Comparison of ENCODE assay signal across 1 cellular context in the genomic region with DNA sequence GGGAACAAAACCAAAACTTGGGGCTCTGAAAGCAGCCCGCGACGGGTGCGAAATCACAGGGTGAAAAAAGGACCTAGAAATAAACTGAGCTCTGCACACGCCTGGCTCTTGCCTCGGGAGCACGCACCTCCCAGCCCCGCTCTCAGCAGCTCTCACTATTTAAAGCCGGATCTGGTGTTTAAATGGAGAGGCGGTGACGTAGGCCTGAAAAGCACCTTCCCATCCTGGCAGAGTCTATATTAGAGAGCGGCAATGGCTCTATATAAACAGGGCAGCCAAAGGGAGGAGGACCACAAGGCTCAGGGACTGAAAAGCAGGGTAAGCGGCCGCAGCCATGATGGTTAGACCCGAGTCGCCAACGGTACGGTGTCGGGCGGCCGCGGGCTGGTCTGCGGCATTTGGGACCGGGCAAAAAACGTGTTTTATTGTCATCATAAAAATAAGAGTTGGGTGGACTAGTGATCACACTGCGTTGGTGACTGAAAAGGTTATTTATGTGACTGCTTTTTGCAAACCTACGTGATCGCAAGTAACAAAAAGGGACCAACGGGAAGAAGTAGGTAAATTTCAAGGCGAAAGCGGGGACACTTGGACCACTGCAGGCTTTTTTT.
TF ChIP-seq lines count a peak whose summit lies in the region.

No MANE protein-coding gene starts in this region.

TF ChIP-seq in HepG2, 621 proteins besides CTCF, POLR2A, EP300 and RAD21 (continued from another document):
- TF ChIP-seq, protein P1, sequence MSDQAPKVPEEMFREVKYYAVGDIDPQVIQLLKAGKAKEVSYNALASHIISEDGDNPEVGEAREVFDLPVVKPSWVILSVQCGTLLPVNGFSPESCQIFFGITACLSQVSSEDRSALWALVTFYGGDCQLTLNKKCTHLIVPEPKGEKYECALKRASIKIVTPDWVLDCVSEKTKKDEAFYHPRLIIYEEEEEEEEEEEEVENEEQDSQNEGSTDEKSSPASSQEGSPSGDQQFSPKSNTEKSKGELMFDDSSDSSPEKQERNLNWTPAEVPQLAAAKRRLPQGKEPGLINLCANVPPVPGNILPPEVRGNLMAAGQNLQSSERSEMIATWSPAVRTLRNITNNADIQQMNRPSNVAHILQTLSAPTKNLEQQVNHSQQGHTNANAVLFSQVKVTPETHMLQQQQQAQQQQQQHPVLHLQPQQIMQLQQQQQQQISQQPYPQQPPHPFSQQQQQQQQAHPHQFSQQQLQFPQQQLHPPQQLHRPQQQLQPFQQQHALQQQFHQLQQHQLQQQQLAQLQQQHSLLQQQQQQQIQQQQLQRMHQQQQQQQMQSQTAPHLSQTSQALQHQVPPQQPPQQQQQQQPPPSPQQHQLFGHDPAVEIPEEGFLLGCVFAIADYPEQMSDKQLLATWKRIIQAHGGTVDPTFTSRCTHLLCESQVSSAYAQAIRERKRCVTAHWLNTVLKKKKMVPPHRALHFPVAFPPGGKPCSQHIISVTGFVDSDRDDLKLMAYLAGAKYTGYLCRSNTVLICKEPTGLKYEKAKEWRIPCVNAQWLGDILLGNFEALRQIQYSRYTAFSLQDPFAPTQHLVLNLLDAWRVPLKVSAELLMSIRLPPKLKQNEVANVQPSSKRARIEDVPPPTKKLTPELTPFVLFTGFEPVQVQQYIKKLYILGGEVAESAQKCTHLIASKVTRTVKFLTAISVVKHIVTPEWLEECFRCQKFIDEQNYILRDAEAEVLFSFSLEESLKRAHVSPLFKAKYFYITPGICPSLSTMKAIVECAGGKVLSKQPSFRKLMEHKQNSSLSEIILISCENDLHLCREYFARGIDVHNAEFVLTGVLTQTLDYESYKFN (CRISPR knock-in tag; conservative IDR thresholded peaks at IDR 0.05), result peak; percentile 66
- peak; percentile 91 for TF ChIP-seq ZNF878 (CRISPR knock-in tag; IDR thresholded peaks at IDR 0.05)
- TF ChIP-seq RBM22 (optimal IDR thresholded peaks at IDR 0.05; ENCODE audit: low read length), result peak; percentile 98
- TF ChIP-seq, protein P2, sequence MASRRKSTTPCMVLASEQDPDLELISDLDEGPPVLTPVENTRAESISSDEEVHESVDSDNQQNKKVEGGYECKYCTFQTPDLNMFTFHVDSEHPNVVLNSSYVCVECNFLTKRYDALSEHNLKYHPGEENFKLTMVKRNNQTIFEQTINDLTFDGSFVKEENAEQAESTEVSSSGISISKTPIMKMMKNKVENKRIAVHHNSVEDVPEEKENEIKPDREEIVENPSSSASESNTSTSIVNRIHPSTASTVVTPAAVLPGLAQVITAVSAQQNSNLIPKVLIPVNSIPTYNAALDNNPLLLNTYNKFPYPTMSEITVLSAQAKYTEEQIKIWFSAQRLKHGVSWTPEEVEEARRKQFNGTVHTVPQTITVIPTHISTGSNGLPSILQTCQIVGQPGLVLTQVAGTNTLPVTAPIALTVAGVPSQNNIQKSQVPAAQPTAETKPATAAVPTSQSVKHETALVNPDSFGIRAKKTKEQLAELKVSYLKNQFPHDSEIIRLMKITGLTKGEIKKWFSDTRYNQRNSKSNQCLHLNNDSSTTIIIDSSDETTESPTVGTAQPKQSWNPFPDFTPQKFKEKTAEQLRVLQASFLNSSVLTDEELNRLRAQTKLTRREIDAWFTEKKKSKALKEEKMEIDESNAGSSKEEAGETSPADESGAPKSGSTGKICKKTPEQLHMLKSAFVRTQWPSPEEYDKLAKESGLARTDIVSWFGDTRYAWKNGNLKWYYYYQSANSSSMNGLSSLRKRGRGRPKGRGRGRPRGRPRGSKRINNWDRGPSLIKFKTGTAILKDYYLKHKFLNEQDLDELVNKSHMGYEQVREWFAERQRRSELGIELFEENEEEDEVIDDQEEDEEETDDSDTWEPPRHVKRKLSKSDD (CRISPR knock-in tag; IDR thresholded peaks at IDR 0.05; ENCODE audit: low read depth), result peak; percentile 52; the same call in 1 of the 2 replicates
- TF ChIP-seq CBX5 (CRISPR knock-in tag; IDR thresholded peaks at IDR 0.05; ENCODE audit: borderline replicate concordance), result peak; percentile 82; the same call in 1 of the 2 replicates
- TF ChIP-seq SAP130 (CRISPR knock-in tag; IDR thresholded peaks at IDR 0.05; ENCODE audit: low read depth), result peak; percentile 91
- TF ChIP-seq EZH2 (conservative IDR thresholded peaks at IDR 0.05; ENCODE audit: low read depth, low read length), result no peak
- TF ChIP-seq SIN3B (IDR thresholded peaks at IDR 0.05; ENCODE audit: low read length), result 0 out of 2 replicates have a peak, but pooled peaks have one; percentile 52
- peak; percentile 52; the same call in 1 of the 2 replicates for TF ChIP-seq ZBTB21 (CRISPR knock-in tag; IDR thresholded peaks at IDR 0.05)
- TF ChIP-seq ZNF296 (CRISPR knock-in tag; conservative IDR thresholded peaks at IDR 0.05), result 0 out of 2 replicates have a peak, but pooled peaks have one; percentile 37
- TF ChIP-seq, protein P3, sequence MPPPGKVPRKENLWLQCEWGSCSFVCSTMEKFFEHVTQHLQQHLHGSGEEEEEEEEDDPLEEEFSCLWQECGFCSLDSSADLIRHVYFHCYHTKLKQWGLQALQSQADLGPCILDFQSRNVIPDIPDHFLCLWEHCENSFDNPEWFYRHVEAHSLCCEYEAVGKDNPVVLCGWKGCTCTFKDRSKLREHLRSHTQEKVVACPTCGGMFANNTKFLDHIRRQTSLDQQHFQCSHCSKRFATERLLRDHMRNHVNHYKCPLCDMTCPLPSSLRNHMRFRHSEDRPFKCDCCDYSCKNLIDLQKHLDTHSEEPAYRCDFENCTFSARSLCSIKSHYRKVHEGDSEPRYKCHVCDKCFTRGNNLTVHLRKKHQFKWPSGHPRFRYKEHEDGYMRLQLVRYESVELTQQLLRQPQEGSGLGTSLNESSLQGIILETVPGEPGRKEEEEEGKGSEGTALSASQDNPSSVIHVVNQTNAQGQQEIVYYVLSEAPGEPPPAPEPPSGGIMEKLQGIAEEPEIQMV (CRISPR knock-in tag; IDR thresholded peaks at IDR 0.05; ENCODE audit: low read depth), result peak; percentile 72; the same call in 1 of the 2 replicates
- TF ChIP-seq BRD4 (CRISPR knock-in tag; IDR thresholded peaks at IDR 0.05), result peak; percentile 64; the same call in 1 of the 2 replicates
